8 cellular contexts compared by ENCODE assay signal in genomic region chr12:61993734-61994345, GRCh38.
DNase-seq lines count a peak whose midpoint lies in the region; ATAC-seq, FAIRE-seq and TF ChIP-seq lines count a peak whose summit lies in the region.

No MANE protein-coding gene starts in this region.

- in situ Hi-C loops in astrocyte of the cerebellum (cut with HindIII; ENCODE audit: low sequenced_read_pairs): no loop called here

- no peak for FAIRE-seq in GM12892 (lab: Jason Lieb, UNC)

- H3K27ac ChIP-seq in substantia nigra (ENCODE audit: low read depth, low read length, poor library complexity, severe bottlenecking): no peak overlapping the region

- DNase-seq in EL: peak; percentile 4
- DNase-seq in LoVo (ENCODE audit: low spot score): peak; percentile 16
- DNase-seq in astrocyte of the cerebellum (ENCODE audit: low read depth): no peak
- DNase-seq in left colon: no peak
- DNase-seq in GM12892 (ENCODE audit: insufficient read length): no peak
- no peak for DNase-seq in substantia nigra (lab: John Stamatoyannopoulos, UW)

- intact Hi-C loops in left colon (cut with DNase I, micrococcal nuclease): no loop called here

- H3K4me3 ChIP-seq in astrocyte of the cerebellum (ENCODE audit: low read depth, low read length): no peak overlapping the region

- no peak for TF ChIP-seq POLR2A in GM12892 (IDR thresholded peaks at IDR 0.05; ENCODE audit: low read depth, low read length)

- TF ChIP-seq CTCF in astrocyte of the cerebellum (IDR thresholded peaks at IDR 0.05; ENCODE audit: low read depth, low read length, missing control alignments): peak; percentile 68

- peak; percentile 77 for ATAC-seq in GM21528 (IDR thresholded peaks at IDR 0.05; ENCODE audit: low FRiP score, unreplicated experiment)
- peak; percentile 37 for ATAC-seq in left colon
- no peak for ATAC-seq in HG02970 (IDR thresholded peaks at IDR 0.05; ENCODE audit: low FRiP score, unreplicated experiment)

Comparison
In these comparisons a context has a peak if more than half of its experiments do, and no peak if none do; other contexts are left out.
1. DNase-seq: peak in EL (single experiment) and LoVo (single experiment); none in astrocyte of the cerebellum (single experiment), left colon (0 of 2), GM12892 (single experiment) and substantia nigra (0 of 49).